ENCODE assay signal across 24 cellular contexts in genomic region chr15:55420171-55420871, GRCh38. TPM values are rescaled to one million over a fixed set of nuclear protein-coding genes. Genes with fewer than 3 reads are reported as not detected.
"Had no signal": no experiment of that assay in that cellular context is flagged by ENCODE, and none has a peak within 500 bp of the region (broad histone marks: within the 10 kb centered on the region; RNA-seq: fewer than 3 reads in every experiment).

No MANE protein-coding gene starts in this region.

- ATAC-seq: activated naive CD8-positive, alpha-beta T cell treated with anti-CD3 and anti-CD28 coated beads, Interleukin-2, amount 50 U/mL, for 24 hours; foreskin keratinocyte; heart left ventricle; naive thymus-derived CD4-positive, alpha-beta T cell; right lobe of liver; stimulated activated naive CD8-positive, alpha-beta T cell treated with anti-CD3 and anti-CD28 coated beads, Interleukin-15, Interleukin-2, amounts not matched to agents 100 U/mL and 50 U/mL, for 24 hours had no signal

- H3K4me3 Mint-ChIP-seq: activated CD4-positive, alpha-beta memory T cell treated with anti-CD3 and anti-CD28 coated beads for 36 hours; activated CD4-positive, alpha-beta T cell treated with anti-CD3 and anti-CD28 coated beads, Interleukin-2, amount 10 ng/mL, durations not matched to agents 24 days and 14 days; activated naive CD8-positive, alpha-beta T cell treated with anti-CD3 and anti-CD28 coated beads, Interleukin-2, amount 50 U/mL, for 24 hours; immature natural killer cell; naive thymus-derived CD4-positive, alpha-beta T cell had no signal

- H3K27ac Mint-ChIP-seq: activated CD4-positive, alpha-beta memory T cell treated with anti-CD3 and anti-CD28 coated beads for 36 hours; activated CD4-positive, alpha-beta T cell treated with anti-CD3 and anti-CD28 coated beads, Interleukin-2, amount 10 ng/mL, durations not matched to agents 24 days and 14 days; activated naive CD8-positive, alpha-beta T cell treated with anti-CD3 and anti-CD28 coated beads, Interleukin-2, amount 50 U/mL, for 24 hours; immature natural killer cell; progenitor cell of endocrine pancreas had no signal

- H3K27me3 Mint-ChIP-seq: activated CD4-positive, alpha-beta memory T cell treated with anti-CD3 and anti-CD28 coated beads for 36 hours; activated CD4-positive, alpha-beta T cell treated with anti-CD3 and anti-CD28 coated beads, Interleukin-2, amount 10 ng/mL, durations not matched to agents 24 days and 14 days; activated naive CD8-positive, alpha-beta T cell treated with anti-CD3 and anti-CD28 coated beads, Interleukin-2, amount 50 U/mL, for 24 hours; naive thymus-derived CD4-positive, alpha-beta T cell; progenitor cell of endocrine pancreas had no signal

- H3K4me1 Mint-ChIP-seq: activated CD4-positive, alpha-beta T cell treated with anti-CD3 and anti-CD28 coated beads, Interleukin-2, amount 10 ng/mL, durations not matched to agents 24 days and 14 days; activated naive CD8-positive, alpha-beta T cell treated with anti-CD3 and anti-CD28 coated beads, Interleukin-2, amount 50 U/mL, for 24 hours; immature natural killer cell; naive thymus-derived CD4-positive, alpha-beta T cell had no signal

- DNase-seq: activated CD4-positive, alpha-beta memory T cell treated with anti-CD3 and anti-CD28 coated beads for 36 hours; activated CD4-positive, alpha-beta T cell treated with anti-CD3 and anti-CD28 coated beads, Interleukin-2, amount 10 ng/mL, durations not matched to agents 24 days and 14 days; activated CD4-positive, CD25-positive, alpha-beta regulatory T cell treated with anti-CD3 and anti-CD28 coated beads, Interleukin-2, amount 50 U/mL, for 72 hours; activated CD8-positive, alpha-beta memory T cell treated with anti-CD3 and anti-CD28 coated beads, Interleukin-2, amount 50 U/mL, for 4 hours; activated gamma-delta T cell treated with Interleukin-2 at 50 U/mL for 16 hours; activated naive CD4-positive, alpha-beta T cell treated with anti-CD3 and anti-CD28 coated beads, Interleukin-2, amount 50 U/mL, for 16 hours; activated naive CD8-positive, alpha-beta T cell treated with anti-CD3 and anti-CD28 coated beads, Interleukin-2, amount 50 U/mL, for 24 hours; activated T-cell treated with anti-CD3 and anti-CD28 coated beads, Interleukin-2, amount 50 U/mL, for 1 hour; central memory CD4-positive, alpha-beta T cell; dermis blood vessel endothelial cell; effector CD4-positive, alpha-beta T cell; foreskin keratinocyte; heart left ventricle; hypothalamus; immature natural killer cell; midbrain; naive thymus-derived CD4-positive, alpha-beta T cell; ovary; right lobe of liver; stimulated activated CD4-positive, alpha-beta T cell treated with anti-CD3 and anti-CD28 coated beads, Interleukin-4, amount 100 ng/mL, for 1 hour; stimulated activated naive CD8-positive, alpha-beta T cell treated with anti-CD3 and anti-CD28 coated beads, Interleukin-15, Interleukin-2, amounts not matched to agents 100 U/mL and 50 U/mL, for 24 hours; trophoblast cell had no signal

- H3K36me3 Mint-ChIP-seq: activated CD4-positive, alpha-beta memory T cell treated with anti-CD3 and anti-CD28 coated beads for 36 hours; immature natural killer cell; naive thymus-derived CD4-positive, alpha-beta T cell had no signal

- H3K9me3 Mint-ChIP-seq: activated CD4-positive, alpha-beta memory T cell treated with anti-CD3 and anti-CD28 coated beads for 36 hours; activated CD4-positive, alpha-beta T cell treated with anti-CD3 and anti-CD28 coated beads, Interleukin-2, amount 10 ng/mL, durations not matched to agents 24 days and 14 days; activated naive CD8-positive, alpha-beta T cell treated with anti-CD3 and anti-CD28 coated beads, Interleukin-2, amount 50 U/mL, for 24 hours; immature natural killer cell; naive thymus-derived CD4-positive, alpha-beta T cell had no signal

RNA-seq across cellular contexts. Expression of gene PIERCE2, which starts 12.0 kb away (rescaled TPM):
- total RNA-seq: activated CD8-positive, alpha-beta memory T cell treated with anti-CD3 and anti-CD28 coated beads for 36 hours had no signal
